ENCODE assay signal across 1 cellular context in genomic region chr1:234554478-234555311, GRCh38.
TF ChIP-seq lines count a peak whose summit lies in the region.

No MANE protein-coding gene starts in this region.

TF ChIP-seq in SK-N-SH, 30 proteins besides CTCF, POLR2A, EP300 and RAD21 (continued from another document):
- TF ChIP-seq FOXM1 (IDR thresholded peaks at IDR 0.05; ENCODE audit: low read depth), result no peak
- TF ChIP-seq NRF1 (IDR thresholded peaks at IDR 0.05; ENCODE audit: low read depth, low read length), result no peak
- peak; percentile 78 for TF ChIP-seq CHD2 (IDR thresholded peaks at IDR 0.05; ENCODE audit: low read length, partially characterized antibody)
- TF ChIP-seq MXI1 (IDR thresholded peaks at IDR 0.05; ENCODE audit: low read depth, low read length), result peak; percentile 12; the same call in 1 of the 2 replicates
- peak; percentile 42; the same call in 1 of the 2 replicates for TF ChIP-seq GATA2 (CRISPR knock-in tag; IDR thresholded peaks at IDR 0.05)
- TF ChIP-seq NFIC (IDR thresholded peaks at IDR 0.05; ENCODE audit: borderline replicate concordance), result peak; percentile 29
- TF ChIP-seq PBX3 (IDR thresholded peaks at IDR 0.05), result peak; percentile 59; the same call in 1 of the 2 replicates
- no peak for TF ChIP-seq JUND (IDR thresholded peaks at IDR 0.05)
- TF ChIP-seq SMC3 (IDR thresholded peaks at IDR 0.05; ENCODE audit: low read depth, low read length), result no peak
- TF ChIP-seq POLR2AphosphoS5 (IDR thresholded peaks at IDR 0.05; ENCODE audit: low read depth, low read length), result no peak
